In the genomic region with DNA sequence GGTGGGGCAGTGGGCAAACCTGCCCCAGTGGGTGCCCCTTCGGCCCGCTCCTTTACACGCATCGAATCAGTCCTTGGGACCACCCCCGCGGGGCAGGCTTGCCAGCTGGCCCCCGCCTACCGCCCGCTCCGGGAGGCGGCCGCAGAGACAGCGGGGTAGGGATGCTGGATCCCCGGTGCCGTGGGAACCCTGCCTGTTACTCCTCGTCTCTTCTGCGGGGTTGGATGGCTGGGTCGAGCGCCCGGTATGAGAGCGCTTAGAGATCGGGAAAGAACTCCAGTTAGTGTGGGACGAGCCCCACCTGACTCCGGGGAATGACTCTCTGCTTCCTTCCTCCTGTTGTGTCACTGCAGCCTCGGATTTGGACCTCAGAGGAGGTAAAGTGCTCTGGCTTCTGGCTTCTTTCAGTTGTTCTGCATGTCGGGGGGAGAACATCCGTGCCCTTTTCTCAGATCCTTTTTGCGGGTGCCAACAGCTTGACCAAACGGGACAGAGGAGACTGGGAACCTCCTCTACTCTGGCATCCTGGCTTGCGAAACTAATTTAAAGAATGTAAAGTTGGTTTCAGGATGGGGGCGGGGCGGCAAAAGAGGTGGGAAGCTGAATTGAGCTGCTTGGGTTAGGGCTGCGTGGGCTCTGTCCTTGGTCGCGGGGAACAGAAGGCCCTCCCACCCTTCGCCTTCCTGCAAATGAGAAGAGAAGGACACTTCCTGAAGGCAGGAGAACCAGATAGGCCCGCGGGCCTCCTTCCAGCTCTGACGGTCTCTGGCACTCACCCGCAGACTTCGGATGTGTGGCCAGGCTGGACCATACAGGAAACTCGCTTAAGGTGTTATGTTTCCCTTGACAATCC, we compare ENCODE assay signal across 8 cellular contexts. TPM values are rescaled to one million over a fixed set of nuclear protein-coding genes. Genes with fewer than 3 reads are reported as not detected.
DNase-seq lines count a peak whose midpoint lies in the region; ATAC-seq and TF ChIP-seq lines count a peak whose summit lies in the region.

No MANE protein-coding gene starts in this region.

- H3K36me3 Mint-ChIP-seq in effector memory CD8-positive, alpha-beta T cell (ENCODE audit: insufficient read depth): no peaks in the 10 kb centered on the region

- no peak for ATAC-seq in RWPE2 (ENCODE audit: low read depth)
- no peak for ATAC-seq in effector memory CD8-positive, alpha-beta T cell (replicated peaks)
- ATAC-seq in lung (ENCODE audit: insufficient read depth, low FRiP score): peak; percentile 31
- ATAC-seq in thoracic aorta (ENCODE audit: insufficient number of reproducible peaks, low FRiP score, low read depth): peak; percentile 33
- no peak for ATAC-seq in GM21717 (IDR thresholded peaks at IDR 0.05; ENCODE audit: unreplicated experiment)

- TF ChIP-seq CTCF in RWPE2 (IDR thresholded peaks at IDR 0.05; ENCODE audit: poor library complexity, severe bottlenecking): no peak
- TF ChIP-seq CTCF in lung (IDR thresholded peaks at IDR 0.05; ENCODE audit: control extremely low read depth, extremely low read depth): no peak
- no peak for TF ChIP-seq CTCF in thoracic aorta (IDR thresholded peaks at IDR 0.05)

- H3K4me3 Mint-ChIP-seq in effector memory CD8-positive, alpha-beta T cell: peak overlapping the region; percentile 72 to 81

- H3K4me1 ChIP-seq in RWPE2 (ENCODE audit: insufficient read depth, poor library complexity, severe bottlenecking) (peaks cover 3% of the 10 kb centered on the region), lung (ENCODE audit: control insufficient read depth in 2 of 2, insufficient read depth in 2 of 2, low read length in 2 of 2) (peaks cover 0 to 14% of the 10 kb centered on the region in 2 donors), thoracic aorta (ENCODE audit: control insufficient read depth in 1 of 2, low read depth in 2 of 2) (peaks cover 4 to 22% of the 10 kb centered on the region in 2 donors)

- peak overlapping the region; percentile 29 for H3K4me3 ChIP-seq in RWPE2 (ENCODE audit: severe bottlenecking)
- H3K4me3 ChIP-seq in lung: peak overlapping the region; percentile 61
- H3K4me3 ChIP-seq in thoracic aorta: peak overlapping the region; percentile 80

- no peaks in the 10 kb centered on the region for H3K36me3 ChIP-seq in RWPE2 (ENCODE audit: low read depth)
- H3K36me3 ChIP-seq in lung (ENCODE audit: control insufficient read depth in 2 of 2, insufficient read depth in 2 of 2, low read length in 2 of 2): peaks cover 0 to 4% of the 10 kb centered on the region in 2 donors
- no peaks in the 10 kb centered on the region for H3K36me3 ChIP-seq in thoracic aorta

- H3K27me3 Mint-ChIP-seq in effector memory CD8-positive, alpha-beta T cell: peaks cover 69 to 94% of the 10 kb centered on the region in 2 donors

- 4 to 5% methylated on average over 42 of the region's 42 CpGs for WGBS in lung, 2 donors

- H3K9me3 ChIP-seq in RWPE2 (ENCODE audit: severe bottlenecking) (no peaks in the 10 kb centered on the region), lung (ENCODE audit: control insufficient read depth in 2 of 2, insufficient read depth in 1 of 2, low read length in 1 of 2) (no peaks in the 10 kb centered on the region), thoracic aorta (no peaks in the 10 kb centered on the region)

- peak; percentile 30 for DNase-seq in D341Med (ENCODE audit: low spot score)
- DNase-seq in RWPE2 (ENCODE audit: low spot score): no peak
- DNase-seq in effector memory CD8-positive, alpha-beta T cell: no peak
- peak; percentile 47 for DNase-seq in lung (ENCODE audit: low spot score)
- peak; percentile 21 for DNase-seq in thoracic aorta (ENCODE audit: low spot score)
- no peak for DNase-seq in NCI-H774 (lab: John Stamatoyannopoulos, UW)
- no peak for DNase-seq in stimulated activated naive CD4-positive, alpha-beta T cell treated with Interleukin-2 at 50 U/mL for 16 hours (lab: John Stamatoyannopoulos, UW)

- H3K27ac Mint-ChIP-seq in effector memory CD8-positive, alpha-beta T cell: no peak overlapping the region

- H3K4me1 Mint-ChIP-seq in effector memory CD8-positive, alpha-beta T cell (ENCODE audit: low read depth in 2 of 2): peaks cover 18% of the 10 kb centered on the region in 2 donors

- H3K9me3 Mint-ChIP-seq in effector memory CD8-positive, alpha-beta T cell: no peaks in the 10 kb centered on the region

- H3K27me3 ChIP-seq in RWPE2 (ENCODE audit: insufficient read depth, poor library complexity, severe bottlenecking): no peaks in the 10 kb centered on the region
- H3K27me3 ChIP-seq in lung (ENCODE audit: control insufficient read depth, insufficient read depth): no peaks in the 10 kb centered on the region
- H3K27me3 ChIP-seq in thoracic aorta (replicated peaks; ENCODE audit: insufficient read depth): no peaks in the 10 kb centered on the region

- H3K27ac ChIP-seq in RWPE2 (ENCODE audit: poor library complexity, severe bottlenecking) (no peak overlapping the region), lung (ENCODE audit: low read depth in 1 of 2, low read length in 1 of 2) (peak overlapping the region; percentile 64 to 78), thoracic aorta (peak overlapping the region; percentile 71 to 83)

RNA-seq across cellular contexts. Expression of gene LAYN, which starts 0.9 kb away (rescaled TPM):
- 10 to 100 TPM; 13.1 to 13.4 TPM for total RNA-seq in lung
- 1 to 10 TPM; 6.5 to 9.5 TPM for polyA plus RNA-seq in lung
- 10 to 100 TPM; 25.6 to 36.6 TPM for total RNA-seq in thoracic aorta

RNA-seq across cellular contexts. Expression of gene HOATZ, which starts 26.9 kb away (rescaled TPM):
- 10 to 100 TPM; 25.4 to 32.6 TPM for total RNA-seq in lung
- polyA plus RNA-seq in lung: 10 to 100 TPM; 23.6 to 42.9 TPM
- not detected for total RNA-seq in thoracic aorta

RNA-seq across cellular contexts. Expression of gene BTG4, which starts 29.2 kb away (rescaled TPM):
- 1 to 10 TPM in 1 of 2 donors, under 1 TPM in 1; 0.74 to 1.5 TPM for total RNA-seq in lung
- polyA plus RNA-seq in lung: under 1 TPM; 0.23 to 0.30 TPM
- not detected for total RNA-seq in thoracic aorta

Comparison
In these comparisons a context has a peak if more than half of its experiments do, and no peak if none do; other contexts are left out.
1. DNase-seq: peak in D341Med (single experiment), lung (single experiment) and thoracic aorta (single experiment); none in RWPE2 (single experiment), effector memory CD8-positive, alpha-beta T cell (0 of 3), NCI-H774 (single experiment) and stimulated activated naive CD4-positive, alpha-beta T cell treated with Interleukin-2 at 50 U/mL for 16 hours (single experiment).
2. ATAC-seq: peak in lung (single experiment) and thoracic aorta (single experiment); none in RWPE2 (single experiment), effector memory CD8-positive, alpha-beta T cell (single experiment) and GM21717 (single experiment).
3. H3K4me3 ChIP-seq: peak in every context shown above with its lines; median percentile 80 in thoracic aorta; 61 in lung; 29 in RWPE2.
4. RNA of gene HOATZ, which starts 26.9 kb away (total RNA-seq): 25.4 to 32.6 TPM in lung; not detected in thoracic aorta; every median in the first group is over 10 times any median in the second.